In the genomic region with DNA sequence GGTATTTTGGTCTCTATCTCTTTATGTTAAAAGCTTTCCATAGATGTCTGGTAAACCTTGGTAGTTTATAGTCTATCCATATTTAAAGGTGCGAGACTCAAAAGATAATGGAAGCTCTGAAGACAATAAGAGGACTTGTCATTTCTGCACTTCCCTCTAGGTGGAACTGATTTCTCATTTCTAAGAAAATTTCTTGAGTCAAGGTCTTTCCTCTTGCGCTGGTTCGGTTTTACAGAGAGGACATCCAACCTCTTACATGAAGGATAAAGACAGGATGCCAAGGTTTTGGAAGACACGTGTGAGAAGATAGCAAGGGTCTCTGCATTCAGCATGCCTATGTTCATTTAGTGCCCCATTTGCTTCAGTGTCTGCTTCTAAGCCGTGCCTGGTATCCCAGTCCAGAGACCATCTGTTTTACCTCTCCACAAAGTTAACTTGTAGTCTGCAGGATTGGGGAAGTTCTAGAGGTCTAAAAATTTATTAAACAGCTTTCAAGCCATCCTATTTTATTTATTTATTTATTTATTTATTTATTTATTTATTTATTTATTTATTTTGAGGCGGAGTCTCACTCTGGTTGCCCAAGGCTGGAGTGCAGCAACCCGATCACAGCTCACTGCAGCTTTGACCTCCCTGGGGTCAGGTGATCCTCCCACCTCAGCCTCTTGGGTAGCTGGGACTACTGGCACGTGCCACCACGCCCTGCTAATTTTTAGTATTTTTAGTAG, we compare ENCODE assay signal across 12 cellular contexts. TPM values are rescaled to one million over a fixed set of nuclear protein-coding genes. Genes with fewer than 3 reads are reported as not detected.
DNase-seq lines count a peak whose midpoint lies in the region; ATAC-seq, FAIRE-seq and TF ChIP-seq lines count a peak whose summit lies in the region.
"Had no signal": no experiment of that assay in that cellular context is flagged by ENCODE, and none has a peak within 500 bp of the region (broad histone marks: within the 10 kb centered on the region; RNA-seq: fewer than 3 reads in every experiment).

No MANE protein-coding gene starts in this region.

- no peak overlapping the region for H2AFZ ChIP-seq in HepG2 (ENCODE audit: low read length)

- H3K4me1 ChIP-seq in HepG2 (ENCODE audit: insufficient read depth, low read length) = no peaks in the 10 kb centered on the region
- H3K4me1 ChIP-seq in aorta (ENCODE audit: control insufficient read depth in 1 of 2, insufficient read depth in 2 of 2, low read length in 2 of 2) = no peaks in the 10 kb centered on the region
- H3K4me1 ChIP-seq in prostate gland (replicated peaks) = no peaks in the 10 kb centered on the region
- H3K4me1 ChIP-seq in HAP-1 = no peaks in the 10 kb centered on the region
- H3K4me1 ChIP-seq: ascending aorta, gastrocnemius medialis had no signal

- FAIRE-seq in HepG2 (lab: Jason Lieb, UNC) = no peak

- H3K9me3 ChIP-seq in HepG2 (ENCODE audit: low read length) (no peaks in the 10 kb centered on the region), aorta (ENCODE audit: control insufficient read depth, low read length) (no peaks in the 10 kb centered on the region), prostate gland (no peaks in the 10 kb centered on the region), HAP-1 (no peaks in the 10 kb centered on the region)
- H3K9me3 ChIP-seq: ascending aorta, gastrocnemius medialis had no signal

- BruUV-seq in HepG2 (replicated peaks; lab: Mats Ljungman, UMichigan) = no TSS peak

- H3K27ac ChIP-seq in HepG2 (ENCODE audit: extremely low read length, insufficient read depth, low read length) (no peak overlapping the region), aorta (ENCODE audit: low read depth in 1 of 2, low read length in 2 of 2) (no peak overlapping the region), prostate gland (no peak overlapping the region)
- H3K27ac ChIP-seq: ascending aorta, gastrocnemius medialis had no signal

- H3K9ac ChIP-seq in HepG2 (ENCODE audit: insufficient read depth, low read depth, low read length) = no peak overlapping the region

- POLR2A ChIA-PET in HepG2 (lab: Yijun Ruan, JAX) = interaction anchor here (0.8 kb wide), 1 partner anchor 42 kb away, joined by 3 read pairs; the partner anchor contains the start of gene KIAA1191

- no peak for TF ChIP-seq POLR2A in HepG2 (IDR thresholded peaks at IDR 0.05; ENCODE audit: insufficient read depth in 1 of 2, low read depth in 2 of 2, low read length in 2 of 2)
- TF ChIP-seq POLR2A in prostate gland (IDR thresholded peaks at IDR 0.05) = no peak

- TF ChIP-seq RAD21 in HepG2 (CRISPR knock-in tag; IDR thresholded peaks at IDR 0.05) = no peak

- intact Hi-C loops in HepG2 (cut with micrococcal nuclease; ENCODE audit: unreplicated experiment) = no loop called here
- intact Hi-C loops in aorta (cut with DNase I) = no loop called here
- intact Hi-C loops in prostate gland (cut with DNase I) = no loop called here

- H4K20me1 ChIP-seq in HepG2 (ENCODE audit: insufficient read depth, low read length) = no peaks in the 10 kb centered on the region

- no peaks in the 10 kb centered on the region for H3K79me2 ChIP-seq in HepG2 (ENCODE audit: insufficient read depth, low read length)

- no peak for ATAC-seq in HepG2
- ATAC-seq in aorta (ENCODE audit: low FRiP score) = no peak

- CTCF ChIA-PET in HepG2 (lab: Yijun Ruan, JAX; ENCODE audit: low intra/inter-chr PET ratio, low total read pairs) = no interaction called here

- DNase-seq in G401 (ENCODE audit: low spot score) (peak; percentile 16), LHCN-M2 (ENCODE audit: low read depth) (peak; percentile 27), astrocyte of the hippocampus (ENCODE audit: low read depth, low spot score) (peak; percentile 6), HepG2 (ENCODE audit: low spot score) (peak; percentile 18), SIG-M5 treated with dmso at 0.1 percent for 504 hours (lab: John Stamatoyannopoulos, UW; ENCODE audit: unreplicated experiment) (no peak), aorta (no peak), prostate gland (ENCODE audit: low spot score) (no peak), HAP-1 (ENCODE audit: low spot score in 2 of 2) (no peak)
- DNase-seq: activated CD4-positive, alpha-beta T cell treated with anti-CD3 and anti-CD28 coated beads, Interleukin-2, amount 10 ng/mL, durations not matched to agents 7 days and 5 days; gastrocnemius medialis; RPMI8226 had no signal

- TF ChIP-seq CTCF in HepG2 (CRISPR knock-in tag; IDR thresholded peaks at IDR 0.05) = peak; percentile 37
- TF ChIP-seq CTCF in prostate gland (IDR thresholded peaks at IDR 0.05) = no peak

- H3K36me3 ChIP-seq in HepG2 (replicated peaks in 1 of 2; ENCODE audit: control insufficient read depth in 1 of 2, insufficient read depth in 2 of 2, low read length in 2 of 2) = peaks cover 4 to 15% of the 10 kb centered on the region in 2 experiments; a peak in 4 of 5 replicates
- peaks cover 7 to 10% of the 10 kb centered on the region in 2 donors for H3K36me3 ChIP-seq in aorta (ENCODE audit: control insufficient read depth in 1 of 2, insufficient read depth in 2 of 2, low read length in 1 of 2)
- peaks cover 0 to 3% of the 10 kb centered on the region in 2 donors for H3K36me3 ChIP-seq in prostate gland
- peaks cover 34% of the 10 kb centered on the region for H3K36me3 ChIP-seq in HAP-1 (replicated peaks)

- no peak overlapping the region for H3K4me3 ChIP-seq in HepG2 (replicated peaks in 1 of 3; ENCODE audit: insufficient read depth in 1 of 3, low read depth in 2 of 3, low read length in 3 of 3)
- no peak overlapping the region for H3K4me3 ChIP-seq in aorta (ENCODE audit: low read length in 2 of 2)
- H3K4me3 ChIP-seq in prostate gland = no peak overlapping the region
- H3K4me3 ChIP-seq in HAP-1 = no peak overlapping the region
- H3K4me3 ChIP-seq: ascending aorta, gastrocnemius medialis had no signal

- H3K27me3 ChIP-seq in HepG2 (ENCODE audit: control insufficient read depth in 1 of 2, insufficient read depth in 2 of 2, low read length in 2 of 2) (no peaks in the 10 kb centered on the region), aorta (ENCODE audit: control insufficient read depth in 1 of 2, insufficient read depth in 2 of 2, low read length in 1 of 2) (no peaks in the 10 kb centered on the region), prostate gland (replicated peaks; ENCODE audit: insufficient read depth) (no peaks in the 10 kb centered on the region), HAP-1 (ENCODE audit: low read depth) (no peaks in the 10 kb centered on the region)
- H3K27me3 ChIP-seq: ascending aorta, gastrocnemius medialis had no signal

- H3K4me2 ChIP-seq in HepG2 (ENCODE audit: low read depth, low read length) = no peak overlapping the region

- in situ Hi-C loops in G401 (cut with HindIII; ENCODE audit: low sequenced_read_pairs) = no loop called here
- in situ Hi-C loops in HepG2 (cut with HindIII; ENCODE audit: extremely low pct_ligation_motif_present, low pct_unique_long_range_greater_than_20kb) = no loop called here
- in situ Hi-C loops in HAP-1 (cut with MboI; ENCODE audit: low sequenced_read_pairs) = no loop called here

- TF ChIP-seq EP300 in HepG2 (IDR thresholded peaks at IDR 0.05; ENCODE audit: low read depth in 2 of 2, low read length in 2 of 2) (no peak), HepG2 (CRISPR knock-in tag; IDR thresholded peaks at IDR 0.05; ENCODE audit: borderline replicate concordance) (no peak)

- 93% methylated on average over 9 of the region's 9 CpGs for WGBS in HepG2 (ENCODE audit: low lambda C conversion rate)
- 86 to 87% methylated on average over 9 of the region's 9 CpGs for WGBS in aorta, 2 donors
- 91% methylated on average over 9 of the region's 9 CpGs for WGBS in prostate gland

RNA-seq across cellular contexts. Expression of gene KIAA1191, which starts 41.6 kb away (rescaled TPM):
- total RNA-seq in G401 (2014; rRNA removed; shearing (Covaris generic)) = 112 and 117 TPM in 2 replicates
- total RNA-seq in LHCN-M2 (2014; rRNA removed) (110 and 118 TPM in 2 replicates), HepG2 (2016; rRNA removed; fragmentation: Illumina TruSeq; extraction: Trizol) (63.6 and 81.6 TPM in 2 replicates), aorta (10 to 100 TPM; 77.7 to 78.4 TPM), prostate gland (100 to 1,000 TPM; 107 to 119 TPM)
- 89.5 TPM for polyA plus RNA-seq in LHCN-M2 (2012)
- 31.6 and 37.8 TPM in 2 replicates for total RNA-seq in HepG2 (2016; cell fraction: cytosol; rRNA removed; fragmentation: Illumina TruSeq; extraction: Trizol; ENCODE audit: low read depth)
- total RNA-seq in HepG2 (2016; cell fraction: insoluble cytoplasmic fraction; rRNA removed; fragmentation: Illumina TruSeq; extraction: Trizol) = 65.9 and 72.9 TPM in 2 replicates
- total RNA-seq in HepG2 (2016; cell fraction: membrane; rRNA removed; fragmentation: Illumina TruSeq; extraction: Trizol) = 115 and 123 TPM in 2 replicates
- total RNA-seq in HepG2 (2016; cell fraction: nucleus; rRNA removed; fragmentation: Illumina TruSeq; extraction: Trizol) = 36.2 and 40.9 TPM in 2 replicates
- polyA plus RNA-seq in HepG2 (2011; rRNA removed) (103 and 115 TPM in 2 replicates), aorta (10 to 100 TPM; 57.2 to 78.0 TPM)
- 101 and 112 TPM in 2 replicates for polyA plus RNA-seq in HepG2 (2011; cell fraction: cytosol; rRNA removed)
- 49.0 and 59.8 TPM in 2 replicates for polyA plus RNA-seq in HepG2 (2011; cell fraction: nucleus; rRNA removed)
- polyA plus RNA-seq in HepG2 (2012) = 74.1 and 79.3 TPM in 2 replicates
- 37.9 and 44.6 TPM in 2 replicates for polyA plus RNA-seq in HepG2 (2016; cell fraction: cytosol; fragmentation: Illumina TruSeq; extraction: Trizol; ENCODE audit: low read depth)
- polyA plus RNA-seq in HepG2 (2016; cell fraction: insoluble cytoplasmic fraction; fragmentation: Illumina TruSeq; extraction: Trizol; ENCODE audit: low read depth) = 95.8 and 106 TPM in 2 replicates
- 126 and 130 TPM in 2 replicates for polyA plus RNA-seq in HepG2 (2016; cell fraction: membrane; fragmentation: Illumina TruSeq; extraction: Trizol; ENCODE audit: low read depth)
- polyA plus RNA-seq in HepG2 (2016; cell fraction: nucleus; fragmentation: Illumina TruSeq; extraction: Trizol; ENCODE audit: insufficient read depth, low read depth) = 74.2 and 82.1 TPM in 2 replicates
- 90.9 and 162 TPM in 2 replicates for polyA minus RNA-seq in HepG2 (2011; rRNA and poly(A)+ RNA removed; ENCODE audit: low replicate concordance)
- 54.6 and 59.7 TPM in 2 replicates for polyA minus RNA-seq in HepG2 (2011; cell fraction: cytosol; rRNA and poly(A)+ RNA removed)
- 37.3 and 54.8 TPM in 2 replicates for polyA minus RNA-seq in HepG2 (2011; cell fraction: nucleus; rRNA and poly(A)+ RNA removed)

RNA-seq across cellular contexts. Expression of gene ARL10, which starts 45.3 kb away (rescaled TPM):
- total RNA-seq in G401 (2014; rRNA removed; shearing (Covaris generic)) = 0.03 TPM in 1 of 2 replicates, not detected in the other
- total RNA-seq in LHCN-M2 (2014; rRNA removed) = 9.3 and 12.6 TPM in 2 replicates
- polyA plus RNA-seq in LHCN-M2 (2012) = 5.7 TPM
- total RNA-seq in HepG2 (2016; rRNA removed; fragmentation: Illumina TruSeq; extraction: Trizol) = 0.01 and 0.18 TPM in 2 replicates
- 1.1 TPM in 1 of 2 replicates, not detected in the other for total RNA-seq in HepG2 (2016; cell fraction: cytosol; rRNA removed; fragmentation: Illumina TruSeq; extraction: Trizol; ENCODE audit: low read depth)
- 0.45 TPM in 1 of 2 replicates, not detected in the other for total RNA-seq in HepG2 (2016; cell fraction: insoluble cytoplasmic fraction; rRNA removed; fragmentation: Illumina TruSeq; extraction: Trizol)
- 0.93 and 0.96 TPM in 2 replicates for total RNA-seq in HepG2 (2016; cell fraction: membrane; rRNA removed; fragmentation: Illumina TruSeq; extraction: Trizol)
- 0.53 TPM in 1 of 2 replicates, not detected in the other for total RNA-seq in HepG2 (2016; cell fraction: nucleus; rRNA removed; fragmentation: Illumina TruSeq; extraction: Trizol)
- polyA plus RNA-seq in HepG2 (2011; rRNA removed) = 0.22 and 0.50 TPM in 2 replicates
- polyA plus RNA-seq in HepG2 (2011; cell fraction: cytosol; rRNA removed) = under 0.01 and 0.01 TPM in 2 replicates
- polyA plus RNA-seq in HepG2 (2011; cell fraction: nucleus; rRNA removed) = 0.02 and 0.03 TPM in 2 replicates
- 0.05 and 0.07 TPM in 2 replicates for polyA plus RNA-seq in HepG2 (2012)
- 0.51 and 1.6 TPM in 2 replicates for polyA plus RNA-seq in HepG2 (2016; cell fraction: cytosol; fragmentation: Illumina TruSeq; extraction: Trizol; ENCODE audit: low read depth)
- polyA plus RNA-seq in HepG2 (2016; cell fraction: insoluble cytoplasmic fraction; fragmentation: Illumina TruSeq; extraction: Trizol; ENCODE audit: low read depth) = not detected in 2 replicates
- 1.5 TPM in 1 of 2 replicates, not detected in the other for polyA plus RNA-seq in HepG2 (2016; cell fraction: membrane; fragmentation: Illumina TruSeq; extraction: Trizol; ENCODE audit: low read depth)
- 0.05 TPM in 1 of 2 replicates, not detected in the other for polyA plus RNA-seq in HepG2 (2016; cell fraction: nucleus; fragmentation: Illumina TruSeq; extraction: Trizol; ENCODE audit: insufficient read depth, low read depth)
- polyA minus RNA-seq in HepG2 (2011; rRNA and poly(A)+ RNA removed; ENCODE audit: low replicate concordance) = 0.02 and 0.22 TPM in 2 replicates
- polyA minus RNA-seq in HepG2 (2011; cell fraction: cytosol; rRNA and poly(A)+ RNA removed) = 0.79 TPM in 1 of 2 replicates, not detected in the other
- polyA minus RNA-seq in HepG2 (2011; cell fraction: nucleus; rRNA and poly(A)+ RNA removed) = under 0.01 TPM in 2 replicates
- total RNA-seq in aorta = 10 to 100 TPM; 13.3 to 32.4 TPM
- polyA plus RNA-seq in aorta = 1 to 10 TPM; 1.1 to 8.3 TPM
- total RNA-seq in prostate gland = 1 to 10 TPM; 2.4 to 8.2 TPM

Comparison
In these comparisons a context has a peak if more than half of its experiments do, and no peak if none do; other contexts are left out.
1. DNase-seq: peak in G401 (single experiment), LHCN-M2 (single experiment), astrocyte of the hippocampus (single experiment) and HepG2 (single experiment); none in SIG-M5 treated with dmso at 0.1 percent for 504 hours (single experiment), aorta (0 of 2), prostate gland (single experiment) and HAP-1 (0 of 2).